In the genomic region with DNA sequence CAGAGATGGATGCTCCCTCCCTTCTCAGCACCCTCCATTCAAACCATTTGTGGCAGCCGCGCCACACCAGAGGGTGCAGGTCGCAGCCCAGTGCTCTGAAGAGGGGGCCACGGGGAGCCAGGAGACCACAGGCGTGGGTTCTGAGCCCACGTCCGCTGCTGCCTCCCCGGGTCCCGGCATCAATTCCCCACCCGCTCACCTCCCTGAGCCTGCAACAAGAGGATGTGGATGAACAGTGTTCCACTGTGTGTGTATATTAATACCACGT, we compare ENCODE assay signal across 17 cellular contexts.
"Had no signal": no experiment of that assay in that cellular context is flagged by ENCODE, and none has a peak within 500 bp of the region (broad histone marks: within the 10 kb centered on the region; RNA-seq: fewer than 3 reads in every experiment).

No MANE protein-coding gene starts in this region.

- H3K4me3 ChIP-seq: coronary artery, hepatocyte, tibial nerve had no signal

- H3K4me2 ChIP-seq: hepatocyte had no signal

- DNase-seq: activated CD4-positive, alpha-beta memory T cell treated with anti-CD3 and anti-CD28 coated beads, Interleukin-2, amount 10 ng/mL, durations not matched to agents 7 days and 5 days; activated CD8-positive, alpha-beta memory T cell treated with anti-CD3 and anti-CD28 coated beads, Interleukin-2, amount 10 ng/mL, durations not matched to agents 7 days and 5 days; activated naive CD4-positive, alpha-beta T cell; activated naive CD8-positive, alpha-beta T cell treated with anti-CD3 and anti-CD28 coated beads, Interleukin-2, amount 10 ng/mL, durations not matched to agents 7 days and 5 days; activated T-cell treated with anti-CD3 and anti-CD28 coated beads, Interleukin-2, amount 50 U/mL, for 1 hour; brain microvascular endothelial cell; effector CD4-positive, alpha-beta T cell; mesenchymal stem cell; stimulated activated CD4-positive, alpha-beta T cell treated with anti-CD3 and anti-CD28 coated beads, Interleukin-12 subunit alpha, Interleukin-12 subunit beta, amount 100 ng/mL, for 4 hours; stimulated activated CD4-positive, alpha-beta T cell treated with anti-CD3 and anti-CD28 coated beads, Interleukin-1b, Interleukin-23, amount 100 ng/mL, for 48 hours; stimulated activated CD8-positive, alpha-beta memory T cell treated with anti-CD3 and anti-CD28 coated beads, Interleukin-4, amount 100 ng/mL, for 48 hours had no signal

- H3K9me3 ChIP-seq: tibial nerve had no signal

- H3K27ac ChIP-seq: brain microvascular endothelial cell, coronary artery, hepatocyte had no signal

- H3K36me3 ChIP-seq: brain microvascular endothelial cell, tibial nerve had no signal

- H2AFZ ChIP-seq: hepatocyte had no signal

- ATAC-seq: activated CD8-positive, alpha-beta memory T cell treated with anti-CD3 and anti-CD28 coated beads, Interleukin-2, amount 10 ng/mL, durations not matched to agents 7 days and 5 days; activated T-helper 17 cell treated with anti-CD3 and anti-CD28 coated beads, Interleukin-2, amount 50 U/mL, for 72 hours; natural killer cell treated with Interleukin-12 subunit alpha and Interleukin-12 subunit beta and Interleukin-15 and Interleukin-18, amount 100 ng/mL, for 72 hours had no signal

- H3K27me3 ChIP-seq: brain microvascular endothelial cell, hepatocyte, tibial nerve had no signal

- FAIRE-seq: TTC549 had no signal

- H3K79me2 ChIP-seq: hepatocyte had no signal
